In genomic region chr7:142799483-142799882, GRCh38 we compare ENCODE assay signal across 18 cellular contexts. TPM values are rescaled to one million over a fixed set of nuclear protein-coding genes. Genes with fewer than 3 reads are reported as not detected.
DNase-seq lines count a peak whose midpoint lies in the region; ATAC-seq, FAIRE-seq and TF ChIP-seq lines count a peak whose summit lies in the region.
"Had no signal": no experiment of that assay in that cellular context is flagged by ENCODE, and none has a peak within 500 bp of the region (broad histone marks: within the 10 kb centered on the region; RNA-seq: fewer than 3 reads in every experiment).

No MANE protein-coding gene starts in this region.

- no peaks in the 10 kb centered on the region for H4K20me1 ChIP-seq in endothelial cell of umbilical vein (replicated peaks; ENCODE audit: control insufficient read depth, extremely low read depth, insufficient read depth, low read length)

- intact Hi-C loops in activated CD4-positive, alpha-beta T cell treated with anti-CD3 and anti-CD28 coated beads, Interleukin-2, amount 10 ng/mL, durations not matched to agents 24 days and 14 days (cut with micrococcal nuclease), result loop anchor here (1.0 to 2.0 kb wide), 2 partner anchors 10 to 185 kb away; no protein-coding TSS in a partner anchor
- intact Hi-C loops in endothelial cell of umbilical vein (cut with micrococcal nuclease) (loop anchor here (5.0 kb wide), 1 partner anchor 87 kb away; no protein-coding TSS in a partner anchor), breast epithelium (cut with DNase I; ENCODE audit: low total_unique reads) (no loop called here), pancreas (cut with DNase I) (no loop called here)

- no peaks in the 10 kb centered on the region for H3K27me3 Mint-ChIP-seq in activated CD4-positive, alpha-beta T cell treated with anti-CD3 and anti-CD28 coated beads, Interleukin-2, amount 10 ng/mL, durations not matched to agents 24 days and 14 days
- no peaks in the 10 kb centered on the region for H3K27me3 Mint-ChIP-seq in activated CD8-positive, alpha-beta T cell treated with anti-CD3 and anti-CD28 coated beads, Interleukin-2, amount 10 ng/mL, durations not matched to agents 7 days and 5 days (ENCODE audit: low read depth)
- H3K27me3 Mint-ChIP-seq in stimulated activated memory B cell treated with anti-CD40 and anti-IgM and Interleukin-4, amounts not matched to agents 10 μg/mL and 1 μg/mL and 100 μg/mL, for 72 hours, result no peaks in the 10 kb centered on the region

- TF ChIP-seq POLR2A in endothelial cell of umbilical vein (IDR thresholded peaks at IDR 0.05; ENCODE audit: low read depth, low read length) (no peak), breast epithelium (IDR thresholded peaks at IDR 0.05) (no peak)

- peaks cover 70% of the 10 kb centered on the region for H3K4me1 Mint-ChIP-seq in activated CD4-positive, alpha-beta T cell treated with anti-CD3 and anti-CD28 coated beads, Interleukin-2, amount 10 ng/mL, durations not matched to agents 24 days and 14 days
- peaks cover 73% of the 10 kb centered on the region for H3K4me1 Mint-ChIP-seq in activated CD8-positive, alpha-beta T cell treated with anti-CD3 and anti-CD28 coated beads, Interleukin-2, amount 10 ng/mL, durations not matched to agents 7 days and 5 days (ENCODE audit: low read depth)
- peaks cover 72% of the 10 kb centered on the region for H3K4me1 Mint-ChIP-seq in stimulated activated memory B cell treated with anti-CD40 and anti-IgM and Interleukin-4, amounts not matched to agents 10 μg/mL and 1 μg/mL and 100 μg/mL, for 72 hours

- H3K36me3 ChIP-seq in endothelial cell of umbilical vein (ENCODE audit: control insufficient read depth in 2 of 2, extremely low read depth in 1 of 2, insufficient read depth in 2 of 2, low read length in 2 of 2) (peaks cover 0 to 9% of the 10 kb centered on the region in 2 experiments), breast epithelium (no peaks in the 10 kb centered on the region), pancreas (no peaks in the 10 kb centered on the region)
- H3K36me3 ChIP-seq: cardiac muscle cell, left lung had no signal

- BruUV-seq in endothelial cell of umbilical vein (replicated peaks; lab: Mats Ljungman, UMichigan), result no TSS peak

- POLR2A ChIA-PET in activated CD8-positive, alpha-beta T cell treated with anti-CD3 and anti-CD28 coated beads, Interleukin-2, amount 10 ng/mL, durations not matched to agents 7 days and 5 days (lab: Charles Lee), result interaction anchor here (1.2 to 22.0 kb wide), 12 partner anchors 6 to 408 kb away, joined by 3 to 2065 read pairs (median 12); no protein-coding TSS in a partner anchor
- POLR2A ChIA-PET in endothelial cell of umbilical vein (lab: Charles Lee), result no interaction called here

- H3K27ac ChIP-seq in endothelial cell of umbilical vein (ENCODE audit: insufficient read depth, low read depth, low read length), result peak overlapping the region; percentile 22
- no peak overlapping the region for H3K27ac ChIP-seq in breast epithelium
- no peak overlapping the region for H3K27ac ChIP-seq in pancreas
- H3K27ac ChIP-seq: cardiac muscle cell, left lung had no signal

- H3K4me3 ChIP-seq in endothelial cell of umbilical vein (replicated peaks in 1 of 3; ENCODE audit: insufficient read depth in 1 of 3, low read depth in 1 of 3, low read length in 3 of 3), result no peak overlapping the region
- no peak overlapping the region for H3K4me3 ChIP-seq in breast epithelium
- H3K4me3 ChIP-seq in pancreas, result no peak overlapping the region
- H3K4me3 ChIP-seq: cardiac muscle cell had no signal

- peak; percentile 71 for DNase-seq in activated CD4-positive, alpha-beta T cell treated with anti-CD3 and anti-CD28 coated beads, Interleukin-2, amount 10 ng/mL, durations not matched to agents 24 days and 14 days
- no peak for DNase-seq in activated CD4-positive, alpha-beta T cell treated with anti-CD3 and anti-CD28 coated beads for 48 hours
- DNase-seq in activated CD8-positive, alpha-beta T cell treated with anti-CD3 and anti-CD28 coated beads, Interleukin-2, amount 10 ng/mL, durations not matched to agents 7 days and 5 days, result peak; percentile 29
- DNase-seq in endothelial cell of umbilical vein (ENCODE audit: low read depth, low spot score) (no peak), breast epithelium (ENCODE audit: low spot score in 2 of 2) (no peak), pancreas (no peak)
- DNase-seq: activated effector memory CD4-positive, alpha-beta T cell treated with Interleukin-2 at 50 U/mL for 16 hours; Caco-2; HFFc6; left lung; NCI-H1930 had no signal

- H3K27me3 ChIP-seq in endothelial cell of umbilical vein (ENCODE audit: control insufficient read depth in 2 of 2, insufficient read depth in 2 of 2, low read length in 2 of 2) (no peaks in the 10 kb centered on the region), breast epithelium (peaks cover 2 to 47% of the 10 kb centered on the region in 2 donors), pancreas (peaks cover 0 to 12% (median 0%) of the 10 kb centered on the region in 4 donors)

- H3K79me2 ChIP-seq in endothelial cell of umbilical vein (ENCODE audit: control insufficient read depth, insufficient read depth, low read length), result peaks cover 69% of the 10 kb centered on the region

- FAIRE-seq in endothelial cell of umbilical vein (lab: Jason Lieb, UNC) (no peak), pancreas (lab: Jason Lieb, UNC) (no peak)
- FAIRE-seq: A204.1 had no signal

- peaks cover 28% of the 10 kb centered on the region for H3K4me1 ChIP-seq in endothelial cell of umbilical vein (ENCODE audit: control insufficient read depth, extremely low read depth, insufficient read depth, low read length)
- H3K4me1 ChIP-seq in breast epithelium, result peaks cover 0 to 7% of the 10 kb centered on the region in 2 donors
- no peaks in the 10 kb centered on the region for H3K4me1 ChIP-seq in pancreas
- H3K4me1 ChIP-seq: Caco-2 had no signal

- no peaks in the 10 kb centered on the region for H3K9me1 ChIP-seq in endothelial cell of umbilical vein (replicated peaks; ENCODE audit: control insufficient read depth, extremely low read depth, insufficient read depth, low read length)

- H3K9ac ChIP-seq in endothelial cell of umbilical vein (replicated peaks; ENCODE audit: extremely low read depth, insufficient read depth, low read length), result no peak overlapping the region

- H3K27ac Mint-ChIP-seq in activated CD4-positive, alpha-beta T cell treated with anti-CD3 and anti-CD28 coated beads, Interleukin-2, amount 10 ng/mL, durations not matched to agents 24 days and 14 days, result peak overlapping the region; percentile 99
- H3K27ac Mint-ChIP-seq in activated CD8-positive, alpha-beta T cell treated with anti-CD3 and anti-CD28 coated beads, Interleukin-2, amount 10 ng/mL, durations not matched to agents 7 days and 5 days, result peak overlapping the region; percentile 99
- H3K27ac Mint-ChIP-seq in stimulated activated memory B cell treated with anti-CD40 and anti-IgM and Interleukin-4, amounts not matched to agents 10 μg/mL and 1 μg/mL and 100 μg/mL, for 72 hours, result peak overlapping the region; percentile 99
- H3K27ac Mint-ChIP-seq: HFFc6 had no signal

- peak overlapping the region; percentile 100 for H3K4me3 Mint-ChIP-seq in activated CD4-positive, alpha-beta T cell treated with anti-CD3 and anti-CD28 coated beads, Interleukin-2, amount 10 ng/mL, durations not matched to agents 24 days and 14 days
- peak overlapping the region; percentile 90 for H3K4me3 Mint-ChIP-seq in activated CD8-positive, alpha-beta T cell treated with anti-CD3 and anti-CD28 coated beads, Interleukin-2, amount 10 ng/mL, durations not matched to agents 7 days and 5 days
- H3K4me3 Mint-ChIP-seq in stimulated activated memory B cell treated with anti-CD40 and anti-IgM and Interleukin-4, amounts not matched to agents 10 μg/mL and 1 μg/mL and 100 μg/mL, for 72 hours, result peak overlapping the region; percentile 93
- H3K4me3 Mint-ChIP-seq: HFFc6 had no signal

- CTCF ChIA-PET in activated CD8-positive, alpha-beta T cell treated with anti-CD3 and anti-CD28 coated beads, Interleukin-2, amount 10 ng/mL, durations not matched to agents 7 days and 5 days (lab: Charles Lee), result interaction anchor here (0.7 to 20.0 kb wide), 8 partner anchors 11 to 408 kb away, joined by 3 to 584 read pairs (median 5); no protein-coding TSS in a partner anchor
- CTCF ChIA-PET in endothelial cell of umbilical vein (lab: Charles Lee), result interaction anchor here (1.2 to 20.4 kb wide), 4 partner anchors 10 to 416 kb away, joined by 3 to 425 read pairs (median 17); no protein-coding TSS in a partner anchor

- H3K9me3 Mint-ChIP-seq in activated CD4-positive, alpha-beta T cell treated with anti-CD3 and anti-CD28 coated beads, Interleukin-2, amount 10 ng/mL, durations not matched to agents 24 days and 14 days, result no peaks in the 10 kb centered on the region
- H3K9me3 Mint-ChIP-seq in activated CD8-positive, alpha-beta T cell treated with anti-CD3 and anti-CD28 coated beads, Interleukin-2, amount 10 ng/mL, durations not matched to agents 7 days and 5 days (ENCODE audit: insufficient read depth), result no peaks in the 10 kb centered on the region
- no peaks in the 10 kb centered on the region for H3K9me3 Mint-ChIP-seq in stimulated activated memory B cell treated with anti-CD40 and anti-IgM and Interleukin-4, amounts not matched to agents 10 μg/mL and 1 μg/mL and 100 μg/mL, for 72 hours
- H3K9me3 Mint-ChIP-seq: HFFc6 had no signal

- no peak for ATAC-seq in activated CD8-positive, alpha-beta T cell treated with anti-CD3 and anti-CD28 coated beads, Interleukin-2, amount 10 ng/mL, durations not matched to agents 7 days and 5 days
- ATAC-seq in stimulated activated memory B cell treated with anti-CD40 and anti-IgM and Interleukin-4, amounts not matched to agents 10 μg/mL and 1 μg/mL and 100 μg/mL, for 72 hours, result no peak
- ATAC-seq in SK-N-SH treated with all-trans-retinoic acid at 6 μM for 48 hours (no peak), pancreas (no peak)
- ATAC-seq: esophagus mucosa, left lung, Right ventricle myocardium inferior had no signal

- dilution Hi-C loops in endothelial cell of umbilical vein (cut with MboI; ENCODE audit: extremely low pct_ligation_motif_present, low sequenced_read_pairs), result no loop called here

- peak overlapping the region; percentile 68 for H3K4me2 ChIP-seq in endothelial cell of umbilical vein (ENCODE audit: insufficient read depth, low read length)

- H3K9me3 ChIP-seq in endothelial cell of umbilical vein (replicated peaks; ENCODE audit: control insufficient read depth, insufficient read depth, low read length), result no peaks in the 10 kb centered on the region
- H3K9me3 ChIP-seq in breast epithelium, result no peaks in the 10 kb centered on the region
- no peaks in the 10 kb centered on the region for H3K9me3 ChIP-seq in pancreas
- H3K9me3 ChIP-seq: Caco-2, left lung had no signal

- no peak overlapping the region for H2AFZ ChIP-seq in endothelial cell of umbilical vein (ENCODE audit: low read depth, low read length)

- no peak for TF ChIP-seq CTCF in endothelial cell of umbilical vein (IDR thresholded peaks at IDR 0.05; ENCODE audit: extremely low read depth in 1 of 2, insufficient read depth in 1 of 2, low read depth in 1 of 2, low read length in 2 of 2)
- TF ChIP-seq CTCF in breast epithelium (IDR thresholded peaks at IDR 0.05), result no peak
- TF ChIP-seq CTCF in pancreas (IDR thresholded peaks at IDR 0.05), result no peak

- peaks cover 88% of the 10 kb centered on the region for H3K36me3 Mint-ChIP-seq in activated CD4-positive, alpha-beta T cell treated with anti-CD3 and anti-CD28 coated beads, Interleukin-2, amount 10 ng/mL, durations not matched to agents 24 days and 14 days (ENCODE audit: low read depth)
- peaks cover 86% of the 10 kb centered on the region for H3K36me3 Mint-ChIP-seq in activated CD8-positive, alpha-beta T cell treated with anti-CD3 and anti-CD28 coated beads, Interleukin-2, amount 10 ng/mL, durations not matched to agents 7 days and 5 days (ENCODE audit: low read depth)
- H3K36me3 Mint-ChIP-seq in stimulated activated memory B cell treated with anti-CD40 and anti-IgM and Interleukin-4, amounts not matched to agents 10 μg/mL and 1 μg/mL and 100 μg/mL, for 72 hours, result peaks cover 70% of the 10 kb centered on the region

- WGBS in pancreas, 2 donors, result 85 to 89% methylated on average over 4 of the region's 4 CpGs

RNA-seq across cellular contexts. Expression of gene PRSS2, which starts 28.7 kb away (rescaled TPM):
- total RNA-seq in activated CD4-positive, alpha-beta T cell treated with anti-CD3 and anti-CD28 coated beads, Interleukin-2, amount 10 ng/mL, durations not matched to agents 24 days and 14 days, result not detected in 2 replicates
- total RNA-seq in activated CD8-positive, alpha-beta T cell treated with anti-CD3 and anti-CD28 coated beads, Interleukin-2, amount 10 ng/mL, durations not matched to agents 7 days and 5 days, result not detected
- total RNA-seq in endothelial cell of umbilical vein (not detected in 2 replicates), breast epithelium (not detected), pancreas (over 10,000 TPM; 42,431 to 136,252 (median 67,286) TPM)
- polyA plus RNA-seq in endothelial cell of umbilical vein (0.13 and 0.25 TPM in 2 replicates), pancreas (over 10,000 TPM; 25,162 to 43,147 TPM)
- polyA plus RNA-seq in endothelial cell of umbilical vein (2011; cell fraction: cytosol; rRNA removed), result 0.10 TPM in 1 of 2 replicates, not detected in the other
- not detected in 2 replicates for polyA plus RNA-seq in endothelial cell of umbilical vein (2011; cell fraction: nucleus; rRNA removed)
- not detected in 2 replicates for polyA plus RNA-seq in endothelial cell of umbilical vein (2012)
- polyA minus RNA-seq in endothelial cell of umbilical vein, result 0.70 TPM in 1 of 2 replicates, not detected in the other
- not detected for polyA minus RNA-seq in endothelial cell of umbilical vein (2011; cell fraction: cytosol; rRNA and poly(A)+ RNA removed)
- polyA minus RNA-seq in endothelial cell of umbilical vein (2011; cell fraction: nucleus; rRNA and poly(A)+ RNA removed), result not detected in 2 replicates
- total RNA-seq: cardiac muscle cell, esophagus mucosa, HFFc6, M059J, Right ventricle myocardium inferior had no signal
- polyA plus RNA-seq: cardiac muscle cell had no signal

RNA-seq across cellular contexts. Expression of gene PRSS1, which starts 50.2 kb away (rescaled TPM):
- total RNA-seq in activated CD4-positive, alpha-beta T cell treated with anti-CD3 and anti-CD28 coated beads, Interleukin-2, amount 10 ng/mL, durations not matched to agents 24 days and 14 days, result not detected in 2 replicates
- total RNA-seq in activated CD8-positive, alpha-beta T cell treated with anti-CD3 and anti-CD28 coated beads, Interleukin-2, amount 10 ng/mL, durations not matched to agents 7 days and 5 days, result not detected
- total RNA-seq in endothelial cell of umbilical vein (not detected in 2 replicates), breast epithelium (not detected), pancreas (over 10,000 TPM; 23,499 to 66,172 (median 43,326) TPM)
- polyA plus RNA-seq in endothelial cell of umbilical vein (not detected in 2 replicates), pancreas (over 10,000 TPM; 22,582 to 45,101 TPM)
- polyA plus RNA-seq in endothelial cell of umbilical vein (2011; cell fraction: cytosol; rRNA removed), result not detected in 2 replicates
- polyA plus RNA-seq in endothelial cell of umbilical vein (2011; cell fraction: nucleus; rRNA removed), result not detected in 2 replicates
- not detected in 2 replicates for polyA plus RNA-seq in endothelial cell of umbilical vein (2012)
- not detected in 2 replicates for polyA minus RNA-seq in endothelial cell of umbilical vein
- not detected for polyA minus RNA-seq in endothelial cell of umbilical vein (2011; cell fraction: cytosol; rRNA and poly(A)+ RNA removed)
- polyA minus RNA-seq in endothelial cell of umbilical vein (2011; cell fraction: nucleus; rRNA and poly(A)+ RNA removed), result not detected in 2 replicates
- total RNA-seq: cardiac muscle cell, esophagus mucosa, HFFc6, M059J, Right ventricle myocardium inferior had no signal
- polyA plus RNA-seq: cardiac muscle cell had no signal

RNA-seq across cellular contexts. Expression of gene EPHB6, which starts 55.4 kb away (rescaled TPM):
- 5.9 and 7.3 TPM in 2 replicates for total RNA-seq in activated CD4-positive, alpha-beta T cell treated with anti-CD3 and anti-CD28 coated beads, Interleukin-2, amount 10 ng/mL, durations not matched to agents 24 days and 14 days
- total RNA-seq in activated CD8-positive, alpha-beta T cell treated with anti-CD3 and anti-CD28 coated beads, Interleukin-2, amount 10 ng/mL, durations not matched to agents 7 days and 5 days, result 1 to 10 TPM; 7.0 TPM
- total RNA-seq in endothelial cell of umbilical vein (2.9 TPM in 2 replicates), breast epithelium (10 to 100 TPM in 2 of 3 donors, 1 to 10 TPM in 1; 5.2 to 29.8 (median 29.6) TPM), pancreas (10 to 100 TPM; 23.8 to 34.7 (median 27.0) TPM)
- polyA plus RNA-seq in endothelial cell of umbilical vein (0.62 and 0.86 TPM in 2 replicates), pancreas (100 to 1,000 TPM; 117 to 165 TPM)
- 0.41 and 0.52 TPM in 2 replicates for polyA plus RNA-seq in endothelial cell of umbilical vein (2011; cell fraction: cytosol; rRNA removed)
- polyA plus RNA-seq in endothelial cell of umbilical vein (2011; cell fraction: nucleus; rRNA removed), result 1.5 and 2.2 TPM in 2 replicates
- 0.71 and 3.3 TPM in 2 replicates for polyA plus RNA-seq in endothelial cell of umbilical vein (2012)
- 1.7 and 2.2 TPM in 2 replicates for polyA minus RNA-seq in endothelial cell of umbilical vein
- not detected for polyA minus RNA-seq in endothelial cell of umbilical vein (2011; cell fraction: cytosol; rRNA and poly(A)+ RNA removed)
- 0.29 and 0.43 TPM in 2 replicates for polyA minus RNA-seq in endothelial cell of umbilical vein (2011; cell fraction: nucleus; rRNA and poly(A)+ RNA removed)
- total RNA-seq: M059J had no signal

Comparison
In these comparisons a context has a peak if more than half of its experiments do, and no peak if none do; other contexts are left out.
1. DNase-seq: peak in activated CD4-positive, alpha-beta T cell treated with anti-CD3 and anti-CD28 coated beads, Interleukin-2, amount 10 ng/mL, durations not matched to agents 24 days and 14 days (single experiment) and activated CD8-positive, alpha-beta T cell treated with anti-CD3 and anti-CD28 coated beads, Interleukin-2, amount 10 ng/mL, durations not matched to agents 7 days and 5 days (single experiment); none in activated CD4-positive, alpha-beta T cell treated with anti-CD3 and anti-CD28 coated beads for 48 hours (single experiment), endothelial cell of umbilical vein (single experiment), breast epithelium (0 of 2) and pancreas (0 of 6).
2. RNA of gene PRSS2, which starts 28.7 kb away (total RNA-seq): 42,431 to 136,252 TPM in pancreas; not detected in activated CD8-positive, alpha-beta T cell treated with anti-CD3 and anti-CD28 coated beads, Interleukin-2, amount 10 ng/mL, durations not matched to agents 7 days and 5 days, not detected in activated CD4-positive, alpha-beta T cell treated with anti-CD3 and anti-CD28 coated beads, Interleukin-2, amount 10 ng/mL, durations not matched to agents 24 days and 14 days, not detected in endothelial cell of umbilical vein and not detected in breast epithelium; every median in the first group is over 1,000 times any median in the second.
3. RNA of gene PRSS1, which starts 50.2 kb away (total RNA-seq): 23,499 to 66,172 TPM in pancreas; not detected in activated CD4-positive, alpha-beta T cell treated with anti-CD3 and anti-CD28 coated beads, Interleukin-2, amount 10 ng/mL, durations not matched to agents 24 days and 14 days, not detected in activated CD8-positive, alpha-beta T cell treated with anti-CD3 and anti-CD28 coated beads, Interleukin-2, amount 10 ng/mL, durations not matched to agents 7 days and 5 days, not detected in endothelial cell of umbilical vein and not detected in breast epithelium; every median in the first group is over 1,000 times any median in the second.
4. intact Hi-C loops: an anchor here in activated CD4-positive, alpha-beta T cell treated with anti-CD3 and anti-CD28 coated beads, Interleukin-2, amount 10 ng/mL, durations not matched to agents 24 days and 14 days (1.0 to 2.0 kb wide) and endothelial cell of umbilical vein (5.0 kb wide); none called in breast epithelium and pancreas.
5. Peak in every context shown above with its lines, with median percentiles within 50 percentile points of each other: H3K27ac Mint-ChIP-seq and H3K4me3 Mint-ChIP-seq.